18 cellular contexts compared by ENCODE assay signal in genomic region chrX:96611619-96612362, GRCh38.
A peak's percentile ranks its signal among the peaks of the same experiment; 100 is the strongest.
DNase-seq lines count a peak whose midpoint lies in the region; ATAC-seq, FAIRE-seq and TF ChIP-seq lines count a peak whose summit lies in the region.
"Had no signal": no experiment of that assay in that cellular context is flagged by ENCODE, and none has a peak within 500 bp of the region (broad histone marks: within the 10 kb centered on the region; RNA-seq: fewer than 3 reads in every experiment).

No MANE protein-coding gene starts in this region.

- no peak for FAIRE-seq in bronchial epithelial cell (lab: Jason Lieb, UNC)
- FAIRE-seq: GM18507, K562, TTC549 had no signal

- no peak overlapping the region for H3K4me3 ChIP-seq in bronchial epithelial cell (ENCODE audit: low read depth, low read length)
- H3K4me3 ChIP-seq: heart left ventricle, K562 had no signal

- H3K27me3 ChIP-seq in bronchial epithelial cell (ENCODE audit: control insufficient read depth, insufficient read depth, low read length), result no peaks in the 10 kb centered on the region

- no peaks in the 10 kb centered on the region for H3K36me3 ChIP-seq in bronchial epithelial cell (ENCODE audit: control insufficient read depth, insufficient read depth, low read length)
- H3K36me3 ChIP-seq: heart left ventricle had no signal

- TF ChIP-seq CTCF in AG09319 (IDR thresholded peaks at IDR 0.05; ENCODE audit: low read depth, low read length) (no peak), bronchial epithelial cell (IDR thresholded peaks at IDR 0.05; ENCODE audit: insufficient read depth, low read length, severe bottlenecking) (no peak)

- DNase-seq in AG09319 (ENCODE audit: extremely low read depth, low read depth) (peak; percentile 45), HS-5 (ENCODE audit: low read depth) (peak; percentile 11), bronchial epithelial cell (ENCODE audit: low read depth) (peak; percentile 6), hepatic stellate cell (ENCODE audit: low spot score) (peak; percentile 9), Ammon's horn (ENCODE audit: low spot score) (no peak), hippocampal formation (lab: John Stamatoyannopoulos, UW) (no peak)
- no peak for DNase-seq in stimulated activated CD8-positive, alpha-beta memory T cell treated with anti-CD3 and anti-CD28 coated beads, Interleukin-4, amount 100 ng/mL, for 48 hours
- DNase-seq: activated CD4-positive, alpha-beta T cell treated with anti-CD3 and anti-CD28 coated beads, Interleukin-2, amount 10 ng/mL, durations not matched to agents 7 days and 5 days; activated naive CD4-positive, alpha-beta T cell treated with anti-CD3 and anti-CD28 coated beads for 36 hours; caudate nucleus; heart left ventricle; NCI-H1105 treated with DMSO at 0.1 percent for 48 hours; NCI-H82; stimulated activated naive CD8-positive, alpha-beta T cell treated with anti-CD3 and anti-CD28 coated beads, Interleukin-15, Interleukin-2, amounts not matched to agents 100 U/mL and 50 U/mL, for 24 hours had no signal

- no peak for ATAC-seq in HG02973 (IDR thresholded peaks at IDR 0.05; ENCODE audit: unreplicated experiment)
- ATAC-seq: heart left ventricle; K562; stimulated activated naive CD8-positive, alpha-beta T cell treated with anti-CD3 and anti-CD28 coated beads, Interleukin-15, Interleukin-2, amounts not matched to agents 100 U/mL and 50 U/mL, for 24 hours had no signal

Comparison
In these comparisons a context has a peak if more than half of its experiments do, and no peak if none do; other contexts are left out.
1. DNase-seq: peak in AG09319 (single experiment), HS-5 (single experiment), bronchial epithelial cell (single experiment) and hepatic stellate cell (single experiment); none in Ammon's horn (single experiment), stimulated activated CD8-positive, alpha-beta memory T cell treated with anti-CD3 and anti-CD28 coated beads, Interleukin-4, amount 100 ng/mL, for 48 hours (single experiment) and hippocampal formation (0 of 2).